Comparison of ENCODE assay signal across 16 cellular contexts in the genomic region with DNA sequence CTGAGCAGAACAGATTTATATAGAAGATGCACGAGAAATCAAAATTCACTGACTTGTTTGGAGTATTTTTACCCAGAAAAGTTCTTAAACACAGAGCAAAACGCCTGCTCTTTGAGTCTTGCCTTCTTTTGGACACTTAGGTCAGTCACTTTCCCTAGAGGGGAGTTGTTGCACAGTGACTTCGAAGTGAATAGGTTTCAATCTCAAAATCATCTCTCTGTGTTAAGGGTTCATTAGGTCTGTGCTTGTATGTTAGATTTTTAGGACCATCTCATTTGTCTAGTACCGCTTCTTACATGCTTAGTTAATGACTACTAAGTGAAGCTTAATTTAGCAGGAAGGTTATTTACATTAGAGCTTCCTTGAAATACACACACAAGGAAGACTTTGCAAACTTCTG. TPM values are rescaled to one million over a fixed set of nuclear protein-coding genes. Genes with fewer than 3 reads are reported as not detected.
A peak's percentile ranks its signal among the peaks of the same experiment; 100 is the strongest.
DNase-seq lines count a peak whose midpoint lies in the region; ATAC-seq, FAIRE-seq and TF ChIP-seq lines count a peak whose summit lies in the region.
"Had no signal": no experiment of that assay in that cellular context is flagged by ENCODE, and none has a peak within 500 bp of the region (broad histone marks: within the 10 kb centered on the region; RNA-seq: fewer than 3 reads in every experiment).

No MANE protein-coding gene starts in this region.

- H3K27me3 Mint-ChIP-seq in naive thymus-derived CD4-positive, alpha-beta T cell, result peaks cover 24 to 37% (median 35%) of the 10 kb centered on the region in 5 donors

- no peaks in the 10 kb centered on the region for H3K9me3 ChIP-seq in gastroesophageal sphincter
- H3K9me3 ChIP-seq in sigmoid colon, result no peaks in the 10 kb centered on the region
- H3K9me3 ChIP-seq in naive thymus-derived CD4-positive, alpha-beta T cell (ENCODE audit: control insufficient read depth in 2 of 3, low read length in 3 of 3), result no peaks in the 10 kb centered on the region

- DNase-seq in BJ (ENCODE audit: low read depth) (no peak), RCC 7860 (ENCODE audit: low spot score) (peak; percentile 44), sigmoid colon (no peak), omental fat pad (ENCODE audit: low spot score) (no peak), RWPE1 (ENCODE audit: low spot score) (no peak)
- DNase-seq in naive thymus-derived CD4-positive, alpha-beta T cell, result no peak
- no peak for DNase-seq in activated CD8-positive, alpha-beta memory T cell treated with anti-CD3 and anti-CD28 coated beads for 24 hours
- DNase-seq: activated naive CD4-positive, alpha-beta T cell treated with anti-CD3 and anti-CD28 coated beads for 36 hours; DND-41; NCI-H1092; T1000 had no signal

- TF ChIP-seq POLR2A in gastroesophageal sphincter (IDR thresholded peaks at IDR 0.05), result no peak
- TF ChIP-seq POLR2A in sigmoid colon (IDR thresholded peaks at IDR 0.05), result no peak

- H3K27me3 ChIP-seq in BJ (ENCODE audit: control insufficient read depth, insufficient read depth, low read length) (no peaks in the 10 kb centered on the region), gastroesophageal sphincter (no peaks in the 10 kb centered on the region), sigmoid colon (no peaks in the 10 kb centered on the region)
- peaks cover 0 to 3% of the 10 kb centered on the region in 2 donors for H3K27me3 ChIP-seq in naive thymus-derived CD4-positive, alpha-beta T cell (ENCODE audit: control insufficient read depth in 2 of 2, insufficient read depth in 2 of 2, low read length in 2 of 2)

- H3K36me3 Mint-ChIP-seq in naive thymus-derived CD4-positive, alpha-beta T cell, result no peaks in the 10 kb centered on the region

- FAIRE-seq in RCC 7860 (lab: Jason Lieb, UNC), result no peak
- FAIRE-seq: GM12891, H54 had no signal

- H3K4me3 Mint-ChIP-seq in naive thymus-derived CD4-positive, alpha-beta T cell, result no peak overlapping the region
- H3K4me3 Mint-ChIP-seq: activated naive CD4-positive, alpha-beta T cell treated with anti-CD3 and anti-CD28 coated beads for 36 hours; central memory CD8-positive, alpha-beta T cell had no signal

- peaks cover 0 to 17% (median 5%) of the 10 kb centered on the region in 7 donors for H3K4me1 Mint-ChIP-seq in naive thymus-derived CD4-positive, alpha-beta T cell
- H3K4me1 Mint-ChIP-seq: central memory CD8-positive, alpha-beta T cell had no signal

- H3K9me3 Mint-ChIP-seq in naive thymus-derived CD4-positive, alpha-beta T cell, result peaks cover 0 to 4% (median 0%) of the 10 kb centered on the region in 11 donors
- H3K9me3 Mint-ChIP-seq: activated naive CD4-positive, alpha-beta T cell treated with anti-CD3 and anti-CD28 coated beads for 36 hours; central memory CD8-positive, alpha-beta T cell had no signal

- intact Hi-C loops in sigmoid colon (cut with DNase I), result loop anchor here (5.0 kb wide), 3 partner anchors 71 to 131 kb away; no protein-coding TSS in a partner anchor
- intact Hi-C loops in naive thymus-derived CD4-positive, alpha-beta T cell (cut with micrococcal nuclease), result no loop called here

- TF ChIP-seq CTCF in BJ (IDR thresholded peaks at IDR 0.05; ENCODE audit: insufficient read depth, low read depth, low read length), result no peak
- no peak for TF ChIP-seq CTCF in gastroesophageal sphincter (IDR thresholded peaks at IDR 0.05)
- no peak for TF ChIP-seq CTCF in sigmoid colon (IDR thresholded peaks at IDR 0.05)
- TF ChIP-seq CTCF in omental fat pad (IDR thresholded peaks at IDR 0.05), result no peak
- no peak for TF ChIP-seq CTCF in RWPE1 (conservative IDR thresholded peaks at IDR 0.05; ENCODE audit: low read depth)

- H3K4me3 ChIP-seq in BJ (ENCODE audit: low read depth, low read length) (peak overlapping the region; percentile 62), gastroesophageal sphincter (peak overlapping the region; percentile 45 to 53), sigmoid colon (peak overlapping the region; percentile 44 to 58 (median 49))
- no peak overlapping the region for H3K4me3 ChIP-seq in naive thymus-derived CD4-positive, alpha-beta T cell (ENCODE audit: low read length)

- no peak for TF ChIP-seq EP300 in gastroesophageal sphincter (IDR thresholded peaks at IDR 0.05)
- no peak for TF ChIP-seq EP300 in sigmoid colon (IDR thresholded peaks at IDR 0.05)

- WGBS in gastroesophageal sphincter (ENCODE audit: low coverage in 1 of 2), 2 donors, result 43 to 55% methylated on average over 4 of the region's 4 CpGs
- 4 to 20% methylated on average over 4 of the region's 4 CpGs for WGBS in sigmoid colon, 2 donors

- H3K27ac ChIP-seq in gastroesophageal sphincter (peak overlapping the region in 3 of 4 donors; percentile 3 to 70 (median 44)), sigmoid colon (peak overlapping the region; percentile 64 to 88 (median 80)), RWPE1 (no peak overlapping the region)
- no peak overlapping the region for H3K27ac ChIP-seq in naive thymus-derived CD4-positive, alpha-beta T cell (ENCODE audit: low read depth, low read length)

- H3K4me1 ChIP-seq in gastroesophageal sphincter, result peaks cover 0 to 40% (median 0%) of the 10 kb centered on the region in 3 donors
- H3K4me1 ChIP-seq in sigmoid colon, result peaks cover 0 to 48% (median 33%) of the 10 kb centered on the region in 4 donors
- H3K4me1 ChIP-seq in naive thymus-derived CD4-positive, alpha-beta T cell (ENCODE audit: control insufficient read depth in 2 of 2, insufficient read depth in 2 of 2, low read length in 2 of 2), result peaks cover 0 to 6% of the 10 kb centered on the region in 2 donors

- ATAC-seq in gastroesophageal sphincter (no peak), omental fat pad (ENCODE audit: low FRiP score) (no peak)
- no peak for ATAC-seq in naive thymus-derived CD4-positive, alpha-beta T cell

- no peak overlapping the region for H3K27ac Mint-ChIP-seq in naive thymus-derived CD4-positive, alpha-beta T cell
- H3K27ac Mint-ChIP-seq: activated naive CD4-positive, alpha-beta T cell treated with anti-CD3 and anti-CD28 coated beads for 36 hours had no signal

- CTCF ChIA-PET in BJ (lab: Yijun Ruan, JAX), result interaction anchor here (0.6 to 2.8 kb wide), 4 partner anchors 20 to 1527 kb away, joined by 3 to 8 read pairs (median 4); no protein-coding TSS in a partner anchor
- CTCF ChIA-PET in naive thymus-derived CD4-positive, alpha-beta T cell (lab: Charles Lee), result no interaction called here
- CTCF ChIA-PET in RWPE1 (lab: Yijun Ruan, JAX), result no interaction called here

- no peaks in the 10 kb centered on the region; the same call in 1 of the 2 replicates for H3K36me3 ChIP-seq in BJ (ENCODE audit: control insufficient read depth, insufficient read depth, low read length)
- no peaks in the 10 kb centered on the region for H3K36me3 ChIP-seq in gastroesophageal sphincter
- no peaks in the 10 kb centered on the region for H3K36me3 ChIP-seq in sigmoid colon
- no peaks in the 10 kb centered on the region for H3K36me3 ChIP-seq in naive thymus-derived CD4-positive, alpha-beta T cell (ENCODE audit: control insufficient read depth in 2 of 3, insufficient read depth in 3 of 3, low read length in 3 of 3)

- POLR2A ChIA-PET in BJ (lab: Charles Lee) (interaction anchor here (0.6 to 0.7 kb wide), 3 partner anchors 33 to 121 kb away, joined by 3 to 5 read pairs (median 3); no protein-coding TSS in a partner anchor), RWPE1 (lab: Yijun Ruan, JAX; ENCODE audit: low non-redundant PET) (interaction anchor here (0.7 kb wide), 1 partner anchor 129 kb away, joined by 3 read pairs; no protein-coding TSS in a partner anchor)
- POLR2A ChIA-PET in naive thymus-derived CD4-positive, alpha-beta T cell (lab: Charles Lee), result no interaction called here

RNA-seq across cellular contexts. Expression of gene ALDH1A1, which starts 1.8 kb away (rescaled TPM):
- 247 and 474 TPM in 2 replicates for polyA plus RNA-seq in BJ (2011; rRNA removed)
- polyA minus RNA-seq in BJ (2011; rRNA and poly(A)+ RNA removed), result 86.7 and 107 TPM in 2 replicates
- total RNA-seq in gastroesophageal sphincter, result 100 to 1,000 TPM in 1 of 4 donors, 10 to 100 TPM in 3; 49.2 to 118 (median 83.9) TPM
- total RNA-seq in sigmoid colon, result 100 to 1,000 TPM; 241 to 353 (median 300) TPM
- 100 to 1,000 TPM in 2 of 3 donors, 10 to 100 TPM in 1; 52.6 to 186 (median 166) TPM for polyA plus RNA-seq in sigmoid colon
- total RNA-seq in omental fat pad, result 100 to 1,000 TPM; 119 to 151 (median 138) TPM
- 10 to 100 TPM in 1 of 5 experiments, 1 to 10 TPM in 3, not detected in 1; 1.0 to 11.9 (median 2.0) TPM for total RNA-seq in naive thymus-derived CD4-positive, alpha-beta T cell
- polyA plus RNA-seq in naive thymus-derived CD4-positive, alpha-beta T cell, result not detected
- total RNA-seq: activated naive CD4-positive, alpha-beta T cell treated with anti-CD3 and anti-CD28 coated beads for 36 hours had no signal
- polyA plus RNA-seq: neural cell had no signal

Comparison
In these comparisons a context has a peak if more than half of its experiments do, and no peak if none do; other contexts are left out.
1. H3K27ac ChIP-seq: peak in gastroesophageal sphincter (3 of 4) and sigmoid colon (4 of 4); none in naive thymus-derived CD4-positive, alpha-beta T cell (single experiment) and RWPE1 (single experiment).